Comparison of ENCODE assay signal across 8 cellular contexts in genomic region chr16:588639-588888, GRCh38. TPM values are rescaled to one million over a fixed set of nuclear protein-coding genes. Genes with fewer than 3 reads are reported as not detected.
DNase-seq lines count a peak whose midpoint lies in the region; ATAC-seq, FAIRE-seq and TF ChIP-seq lines count a peak whose summit lies in the region.

No MANE protein-coding gene starts in this region.

- H4K20me1 ChIP-seq in fibroblast of lung (ENCODE audit: control insufficient read depth, extremely low read depth, insufficient read depth, low read length): no peaks in the 10 kb centered on the region

- no peak for FAIRE-seq in pancreas (lab: Jason Lieb, UNC)

- H2AFZ ChIP-seq in fibroblast of lung (ENCODE audit: low read length): no peak overlapping the region

- WGBS in pancreas, 2 donors: 0% methylated on average over 21 of the region's 21 CpGs

- H3K27me3 ChIP-seq in MG63: no peaks in the 10 kb centered on the region
- no peaks in the 10 kb centered on the region for H3K27me3 ChIP-seq in fibroblast of lung (ENCODE audit: control insufficient read depth, insufficient read depth, low read length)
- no peaks in the 10 kb centered on the region for H3K27me3 ChIP-seq in pancreas

- peak overlapping the region; percentile 99 for H3K4me3 ChIP-seq in MG63
- H3K4me3 ChIP-seq in fibroblast of lung (replicated peaks in 1 of 4; ENCODE audit: control extremely low read depth in 1 of 4, insufficient read depth in 1 of 4, low read depth in 3 of 4, low read length in 4 of 4): peak overlapping the region; percentile 60 to 94 (median 87)
- H3K4me3 ChIP-seq in pancreas: peak overlapping the region; percentile 65 to 86 (median 77)

- no peaks in the 10 kb centered on the region for H3K9me3 ChIP-seq in MG63
- no peaks in the 10 kb centered on the region for H3K9me3 ChIP-seq in fibroblast of lung (ENCODE audit: control insufficient read depth, insufficient read depth, low read depth, low read length)
- no peaks in the 10 kb centered on the region for H3K9me3 ChIP-seq in pancreas

- DNase-seq in COR-L47 (lab: John Stamatoyannopoulos, UW) (peak; percentile 31), MG63 (no peak), activated T-cell treated with anti-CD3 and anti-CD28 coated beads for 48 hours (ENCODE audit: low read depth) (peak; percentile 65), fibroblast of lung (ENCODE audit: low read depth in 2 of 2) (peak; percentile 58 to 76), pancreas (peak in 5 of 6 donors; percentile 50 to 90 (median 63)), medulla oblongata (ENCODE audit: extremely low spot score) (no peak), ureter (ENCODE audit: low spot score) (no peak)

- H3K4me2 ChIP-seq in fibroblast of lung (ENCODE audit: extremely low read depth, insufficient read depth, low read length): peak overlapping the region; percentile 81

- H3K79me2 ChIP-seq in fibroblast of lung (ENCODE audit: control insufficient read depth, insufficient read depth, low read length): peaks cover 15% of the 10 kb centered on the region

- H3K27ac ChIP-seq in fibroblast of lung (ENCODE audit: insufficient read depth, low read length) (peak overlapping the region; percentile 90), pancreas (peak overlapping the region; percentile 96 to 98 (median 96))

- peaks cover 16% of the 10 kb centered on the region for H3K4me1 ChIP-seq in fibroblast of lung (ENCODE audit: control insufficient read depth, extremely low read depth, insufficient read depth, low read length)
- H3K4me1 ChIP-seq in pancreas: peaks cover 30 to 38% (median 37%) of the 10 kb centered on the region in 3 donors

- ATAC-seq in GM21447 (IDR thresholded peaks at IDR 0.05; ENCODE audit: unreplicated experiment) (peak; percentile 10), pancreas (no peak)

- peaks cover 10% of the 10 kb centered on the region for H3K36me3 ChIP-seq in MG63
- no peaks in the 10 kb centered on the region for H3K36me3 ChIP-seq in fibroblast of lung (ENCODE audit: control insufficient read depth, insufficient read depth, low read length)
- no peaks in the 10 kb centered on the region for H3K36me3 ChIP-seq in pancreas

- no peak for TF ChIP-seq CTCF in fibroblast of lung (conservative IDR thresholded peaks at IDR 0.05 in 1 of 2, IDR thresholded peaks at IDR 0.05 in 1 of 2; ENCODE audit: low read depth in 1 of 2, low read length in 2 of 2)
- TF ChIP-seq CTCF in pancreas (IDR thresholded peaks at IDR 0.05): no peak

- intact Hi-C loops in pancreas (cut with DNase I): no loop called here

- peak overlapping the region; percentile 94 for H3K9ac ChIP-seq in fibroblast of lung (ENCODE audit: insufficient read depth, low read length)

RNA-seq across cellular contexts. Expression of gene RAB40C, which starts 1.3 kb away (rescaled TPM):
- 12.4 and 20.8 TPM in 2 replicates for total RNA-seq in MG63 (2014; rRNA removed; shearing (Covaris generic); ENCODE audit: low replicate concordance)
- total RNA-seq in fibroblast of lung (9.8 and 11.6 TPM in 2 replicates), pancreas (10 to 100 TPM; 19.4 to 42.4 (median 30.6) TPM), ureter (39.2 TPM)
- polyA plus RNA-seq in fibroblast of lung (3.2 and 3.7 TPM in 2 replicates), pancreas (10 to 100 TPM; 47.0 to 71.4 TPM)
- 8.3 and 10.1 TPM in 2 replicates for polyA plus RNA-seq in fibroblast of lung (2012)
- 6.1 and 9.7 TPM in 2 replicates for polyA minus RNA-seq in fibroblast of lung (ENCODE audit: low replicate concordance)

RNA-seq across cellular contexts. Expression of gene PIGQ, which starts 18.8 kb away (rescaled TPM):
- 13.1 and 31.7 TPM in 2 replicates for total RNA-seq in MG63 (2014; rRNA removed; shearing (Covaris generic); ENCODE audit: low replicate concordance)
- total RNA-seq in fibroblast of lung (20.5 and 22.3 TPM in 2 replicates), pancreas (10 to 100 TPM; 29.7 to 48.4 (median 40.0) TPM), ureter (65.7 TPM)
- polyA plus RNA-seq in fibroblast of lung (11.2 and 13.0 TPM in 2 replicates), pancreas (100 to 1,000 TPM in 1 of 2 donors, 10 to 100 TPM in 1; 79.5 to 165 TPM)
- polyA plus RNA-seq in fibroblast of lung (2012): 14.7 and 21.0 TPM in 2 replicates
- polyA minus RNA-seq in fibroblast of lung (ENCODE audit: low replicate concordance): 26.8 and 47.5 TPM in 2 replicates

RNA-seq across cellular contexts. Expression of gene NHLRC4, which starts 21.8 kb away (rescaled TPM):
- total RNA-seq in MG63 (2014; rRNA removed; shearing (Covaris generic); ENCODE audit: low replicate concordance): not detected in 2 replicates
- 2.1 and 3.3 TPM in 2 replicates for total RNA-seq in fibroblast of lung
- 0.34 and 0.66 TPM in 2 replicates for polyA plus RNA-seq in fibroblast of lung
- 1.0 and 1.5 TPM in 2 replicates for polyA plus RNA-seq in fibroblast of lung (2012)
- 0.30 and 0.63 TPM in 2 replicates for polyA minus RNA-seq in fibroblast of lung (ENCODE audit: low replicate concordance)
- total RNA-seq in pancreas: under 1 TPM in 4 of 6 donors, not detected in 2; 0.08 to 0.28 (median 0.14) TPM
- polyA plus RNA-seq in pancreas: under 1 TPM; 0.05 to 0.27 TPM
- 0.36 TPM for total RNA-seq in ureter

RNA-seq across cellular contexts. Expression of gene PRR35, which starts 28.4 kb away (rescaled TPM):
- not detected in 2 replicates for total RNA-seq in MG63 (2014; rRNA removed; shearing (Covaris generic); ENCODE audit: low replicate concordance)
- total RNA-seq in fibroblast of lung (not detected in 2 replicates), pancreas (1 to 10 TPM in 1 of 6 donors, under 1 TPM in 5; 0.09 to 1.0 (median 0.70) TPM), ureter (not detected)
- polyA plus RNA-seq in fibroblast of lung (not detected in 2 replicates), pancreas (under 1 TPM; 0.38 to 0.72 TPM)
- polyA plus RNA-seq in fibroblast of lung (2012): not detected in 2 replicates
- not detected in 2 replicates for polyA minus RNA-seq in fibroblast of lung (ENCODE audit: low replicate concordance)

RNA-seq across cellular contexts. Expression of gene WFIKKN1, which starts 42.2 kb away (rescaled TPM):
- total RNA-seq in MG63 (2014; rRNA removed; shearing (Covaris generic); ENCODE audit: low replicate concordance): not detected in 2 replicates
- total RNA-seq in fibroblast of lung (under 0.01 and 0.17 TPM in 2 replicates), pancreas (1 to 10 TPM in 3 of 6 donors, under 1 TPM in 3; 0.75 to 2.0 (median 1.2) TPM), ureter (0.65 TPM)
- polyA plus RNA-seq in fibroblast of lung (not detected in 2 replicates), pancreas (10 to 100 TPM in 1 of 2 donors, 1 to 10 TPM in 1; 2.6 to 13.8 TPM)
- 0.07 TPM in 1 of 2 replicates, not detected in the other for polyA plus RNA-seq in fibroblast of lung (2012)
- not detected in 2 replicates for polyA minus RNA-seq in fibroblast of lung (ENCODE audit: low replicate concordance)

Comparison
In these comparisons a context has a peak if more than half of its experiments do, and no peak if none do; other contexts are left out.
1. DNase-seq: peak in COR-L47 (single experiment), activated T-cell treated with anti-CD3 and anti-CD28 coated beads for 48 hours (single experiment), fibroblast of lung (2 of 2) and pancreas (5 of 6); none in MG63 (single experiment), medulla oblongata (single experiment) and ureter (single experiment).
2. Peak in every context shown above with its lines, with median percentiles within 50 percentile points of each other: H3K4me3 ChIP-seq.